In the genomic region with DNA sequence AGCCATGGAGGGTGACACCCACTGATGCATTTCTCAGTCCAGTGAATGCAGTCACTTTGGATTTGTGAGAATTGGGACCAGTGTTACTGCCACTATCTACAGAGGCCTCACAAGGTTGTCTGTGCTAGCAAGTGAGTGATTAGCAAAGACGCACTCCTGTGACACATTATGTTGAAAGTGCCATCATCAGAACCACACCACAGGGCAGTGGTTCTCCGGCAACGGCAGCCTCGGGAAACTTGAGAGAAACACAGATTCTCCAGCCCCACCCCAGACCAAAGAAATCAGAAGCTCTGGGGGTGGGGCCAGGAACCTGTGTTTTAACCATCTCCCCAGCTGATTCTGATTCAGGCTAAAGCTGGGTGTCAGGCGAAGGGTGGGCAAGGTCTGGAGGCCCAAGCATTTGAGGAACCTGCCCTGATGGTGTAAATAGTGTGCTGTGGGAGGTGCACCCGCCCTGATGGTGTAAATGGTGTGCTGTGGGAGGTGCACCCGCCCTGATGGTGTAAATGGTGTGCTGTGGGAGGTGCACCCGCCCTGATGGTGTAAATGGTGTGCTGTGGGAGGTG, we compare ENCODE assay signal across 33 cellular contexts.
"Had no signal": no experiment of that assay in that cellular context is flagged by ENCODE, and none has a peak within 500 bp of the region (broad histone marks: within the 10 kb centered on the region; RNA-seq: fewer than 3 reads in every experiment).

No MANE protein-coding gene starts in this region.

- H3K4me1 Mint-ChIP-seq: activated naive CD8-positive, alpha-beta T cell treated with anti-CD3 and anti-CD28 coated beads for 36 hours; activated T-helper 17 cell treated with anti-CD3 and anti-CD28 coated beads, Interleukin-2, amount 50 U/mL, for 72 hours; stimulated activated naive CD8-positive, alpha-beta T cell treated with anti-CD3 and anti-CD28 coated beads, Interleukin-15, amount 100 ng/mL, for 72 hours had no signal

- H3K27ac Mint-ChIP-seq: activated B cell treated with CpG ODN at 0.5 μM for 24 hours; activated CD8-positive, alpha-beta T cell treated with anti-CD3 and anti-CD28 coated beads, Interleukin-2, amount 10 ng/mL, durations not matched to agents 7 days and 5 days; activated naive CD4-positive, alpha-beta T cell treated with anti-CD3 and anti-CD28 coated beads for 36 hours; activated naive CD8-positive, alpha-beta T cell treated with anti-CD3 and anti-CD28 coated beads for 36 hours; brain; nephron progenitor cell; stimulated activated memory B cell treated with anti-CD40 and anti-IgM and Interleukin-4, amounts not matched to agents 10 μg/mL and 1 μg/mL and 100 μg/mL, for 72 hours; type B pancreatic cell had no signal

- H3K27me3 Mint-ChIP-seq: activated B cell treated with CpG ODN at 0.5 μM for 24 hours; activated naive CD8-positive, alpha-beta T cell treated with anti-CD3 and anti-CD28 coated beads for 36 hours; stimulated activated naive CD8-positive, alpha-beta T cell treated with anti-CD3 and anti-CD28 coated beads, Interleukin-15, amount 100 ng/mL, for 72 hours had no signal

- H3K4me3 Mint-ChIP-seq: activated B cell treated with CpG ODN at 0.5 μM for 24 hours; activated CD8-positive, alpha-beta T cell treated with anti-CD3 and anti-CD28 coated beads, Interleukin-2, amount 10 ng/mL, durations not matched to agents 7 days and 5 days; activated naive CD4-positive, alpha-beta T cell treated with anti-CD3 and anti-CD28 coated beads for 36 hours; activated naive CD8-positive, alpha-beta T cell treated with anti-CD3 and anti-CD28 coated beads for 36 hours; activated T-cell treated with anti-CD3 and anti-CD28 coated beads, Interleukin-2, amount 50 U/mL, for 4 hours; activated T-helper 17 cell treated with anti-CD3 and anti-CD28 coated beads, Interleukin-2, amount 50 U/mL, for 72 hours; brain; nephron progenitor cell; stimulated activated memory B cell treated with anti-CD40 and anti-IgM and Interleukin-4, amounts not matched to agents 10 μg/mL and 1 μg/mL and 100 μg/mL, for 72 hours; stimulated activated naive CD8-positive, alpha-beta T cell treated with anti-CD3 and anti-CD28 coated beads, Interleukin-15, amount 100 ng/mL, for 72 hours had no signal

- DNase-seq: activated B cell treated with CpG ODN at 0.5 μM for 24 hours; activated CD4-positive, alpha-beta T cell treated with anti-CD3 and anti-CD28 coated beads, Interleukin-2, amount 50 U/mL, for 1 hour; activated CD8-positive, alpha-beta T cell treated with anti-CD3 and anti-CD28 coated beads, Interleukin-2, amount 10 ng/mL, durations not matched to agents 7 days and 5 days; activated naive CD4-positive, alpha-beta T cell treated with anti-CD3 and anti-CD28 coated beads for 36 hours; activated naive CD8-positive, alpha-beta T cell treated with anti-CD3 and anti-CD28 coated beads for 36 hours; activated T-cell treated with anti-CD3 and anti-CD28 coated beads, Interleukin-2, amount 50 U/mL, for 4 hours; adrenal gland; dorsolateral prefrontal cortex; effector memory CD4-positive, alpha-beta T cell; erythroblast; gastrocnemius medialis; glutamatergic neuron; left ventricle myocardium inferior; mesendoderm; mucosa of descending colon; nephron progenitor cell; stimulated activated CD4-positive, alpha-beta T cell treated with anti-CD3 and anti-CD28 coated beads, Interleukin-1b, Interleukin-23, amount 100 ng/mL, for 48 hours; stimulated activated CD4-positive, alpha-beta T cell treated with anti-CD3 and anti-CD28 coated beads, Interleukin-4, amount 100 ng/mL, for 4 hours; stimulated activated CD8-positive, alpha-beta memory T cell treated with anti-CD3 and anti-CD28 coated beads, Interleukin-4, amount 100 ng/mL, for 48 hours; stimulated activated naive CD8-positive, alpha-beta T cell treated with anti-CD3 and anti-CD28 coated beads, Interleukin-15, amount 100 ng/mL, for 72 hours; uterus had no signal

- H3K27ac ChIP-seq: adrenal gland, ascending aorta, cardiac muscle cell, coronary artery, dorsolateral prefrontal cortex, gastrocnemius medialis, left ventricle myocardium inferior, neutrophil, parathyroid adenoma, right atrium auricular region, uterus had no signal

- ATAC-seq: activated CD8-positive, alpha-beta T cell treated with anti-CD3 and anti-CD28 coated beads, Interleukin-2, amount 10 ng/mL, durations not matched to agents 7 days and 5 days; activated T-helper 17 cell treated with anti-CD3 and anti-CD28 coated beads, Interleukin-2, amount 50 U/mL, for 72 hours; gastrocnemius medialis; mucosa of descending colon; stimulated activated memory B cell treated with anti-CD40 and anti-IgM and Interleukin-4, amounts not matched to agents 10 μg/mL and 1 μg/mL and 100 μg/mL, for 72 hours; stimulated activated naive CD8-positive, alpha-beta T cell treated with anti-CD3 and anti-CD28 coated beads, Interleukin-15, amount 100 ng/mL, for 72 hours had no signal

- H3K4me1 ChIP-seq: adrenal gland, ascending aorta, gastrocnemius medialis, parathyroid adenoma, right atrium auricular region, uterus had no signal

- H3K9me3 Mint-ChIP-seq: activated B cell treated with CpG ODN at 0.5 μM for 24 hours; activated naive CD4-positive, alpha-beta T cell treated with anti-CD3 and anti-CD28 coated beads for 36 hours; activated naive CD8-positive, alpha-beta T cell treated with anti-CD3 and anti-CD28 coated beads for 36 hours; activated T-cell treated with anti-CD3 and anti-CD28 coated beads, Interleukin-2, amount 50 U/mL, for 4 hours; activated T-helper 17 cell treated with anti-CD3 and anti-CD28 coated beads, Interleukin-2, amount 50 U/mL, for 72 hours; brain; nephron progenitor cell; stimulated activated memory B cell treated with anti-CD40 and anti-IgM and Interleukin-4, amounts not matched to agents 10 μg/mL and 1 μg/mL and 100 μg/mL, for 72 hours; stimulated activated naive CD8-positive, alpha-beta T cell treated with anti-CD3 and anti-CD28 coated beads, Interleukin-15, amount 100 ng/mL, for 72 hours; type B pancreatic cell had no signal

- H3K36me3 ChIP-seq: adrenal gland, cardiac muscle cell, gastrocnemius medialis, right atrium auricular region, uterus had no signal

- H3K9me3 ChIP-seq: adrenal gland, ascending aorta, gastrocnemius medialis, left ventricle myocardium inferior, mucosa of descending colon, neutrophil, right atrium auricular region, uterus had no signal

- H3K4me3 ChIP-seq: adrenal gland, ascending aorta, cardiac muscle cell, coronary artery, dorsolateral prefrontal cortex, gastrocnemius medialis, left ventricle myocardium inferior, lung, mucosa of descending colon, right atrium auricular region, smooth muscle cell, uterus had no signal

- H3K27me3 ChIP-seq: adrenal gland, ascending aorta, cardiac muscle cell, dorsolateral prefrontal cortex, gastrocnemius medialis, neutrophil, right atrium auricular region, uterus had no signal

- H3K36me3 Mint-ChIP-seq: activated naive CD8-positive, alpha-beta T cell treated with anti-CD3 and anti-CD28 coated beads for 36 hours; brain; type B pancreatic cell had no signal
